In the genomic region with DNA sequence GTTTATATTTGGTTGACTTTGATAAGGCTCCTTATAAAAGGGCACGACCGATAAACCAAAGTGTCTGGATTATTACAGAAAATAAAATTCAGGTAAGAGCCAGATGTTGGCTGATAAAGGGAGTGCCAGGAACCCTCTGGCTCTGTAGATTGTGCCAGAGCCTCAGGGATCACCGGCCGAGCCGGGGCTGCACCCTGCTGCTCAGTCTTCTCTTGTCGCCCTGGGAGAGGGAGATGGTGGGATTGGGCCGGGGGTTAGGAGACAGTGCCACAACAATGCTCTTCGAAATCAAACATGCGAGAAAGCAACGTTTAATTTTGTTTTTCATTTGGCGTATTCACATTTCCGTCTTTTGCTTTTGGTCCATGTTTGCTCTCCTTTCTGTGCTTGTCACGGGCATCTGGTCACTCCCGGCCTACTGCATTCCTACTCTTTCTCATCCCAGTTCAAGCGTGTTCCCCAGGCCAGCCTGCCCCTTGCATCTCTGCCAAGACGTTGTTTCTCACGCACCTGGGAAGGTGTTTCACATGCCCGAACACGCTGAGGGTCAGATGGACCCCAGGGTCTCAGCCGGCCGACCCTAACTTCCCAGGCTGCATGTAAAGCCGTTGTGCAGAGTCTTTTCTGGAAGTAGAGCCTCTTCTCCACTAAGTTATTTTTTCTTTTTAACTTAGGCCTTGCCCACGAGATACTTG, we compare ENCODE assay signal across 15 cellular contexts. TPM values are rescaled to one million over a fixed set of nuclear protein-coding genes. Genes with fewer than 3 reads are reported as not detected.
DNase-seq lines count a peak whose midpoint lies in the region; ATAC-seq and TF ChIP-seq lines count a peak whose summit lies in the region.
"Had no signal": no experiment of that assay in that cellular context is flagged by ENCODE, and none has a peak within 500 bp of the region (broad histone marks: within the 10 kb centered on the region; RNA-seq: fewer than 3 reads in every experiment).

No MANE protein-coding gene starts in this region.

- intact Hi-C loops in stomach (cut with DNase I; ENCODE audit: low total_unique reads), result no loop called here
- intact Hi-C loops in naive thymus-derived CD4-positive, alpha-beta T cell (cut with micrococcal nuclease), result no loop called here

- peaks cover 2% of the 10 kb centered on the region for H3K4me1 Mint-ChIP-seq in activated CD8-positive, alpha-beta memory T cell treated with anti-CD3 and anti-CD28 coated beads, Interleukin-2, amount 10 ng/mL, durations not matched to agents 7 days and 5 days
- H3K4me1 Mint-ChIP-seq in naive thymus-derived CD4-positive, alpha-beta T cell, result peaks cover 14 to 28% (median 18%) of the 10 kb centered on the region in 7 donors

- H3K27me3 ChIP-seq in stomach, result no peaks in the 10 kb centered on the region
- H3K27me3 ChIP-seq in naive thymus-derived CD4-positive, alpha-beta T cell (ENCODE audit: control insufficient read depth in 2 of 2, insufficient read depth in 2 of 2, low read length in 2 of 2), result no peaks in the 10 kb centered on the region

- ATAC-seq in activated CD8-positive, alpha-beta memory T cell treated with anti-CD3 and anti-CD28 coated beads, Interleukin-2, amount 10 ng/mL, durations not matched to agents 7 days and 5 days, result no peak
- ATAC-seq in left lobe of liver (no peak), HG02970 (IDR thresholded peaks at IDR 0.05; ENCODE audit: low FRiP score, unreplicated experiment) (no peak)
- no peak for ATAC-seq in naive thymus-derived CD4-positive, alpha-beta T cell

- TF ChIP-seq CTCF in stomach (IDR thresholded peaks at IDR 0.05), result no peak

- no peaks in the 10 kb centered on the region for H3K27me3 Mint-ChIP-seq in activated CD8-positive, alpha-beta memory T cell treated with anti-CD3 and anti-CD28 coated beads, Interleukin-2, amount 10 ng/mL, durations not matched to agents 7 days and 5 days
- no peaks in the 10 kb centered on the region for H3K27me3 Mint-ChIP-seq in naive thymus-derived CD4-positive, alpha-beta T cell

- H3K36me3 Mint-ChIP-seq in activated CD8-positive, alpha-beta memory T cell treated with anti-CD3 and anti-CD28 coated beads, Interleukin-2, amount 10 ng/mL, durations not matched to agents 7 days and 5 days, result no peaks in the 10 kb centered on the region
- H3K36me3 Mint-ChIP-seq in naive thymus-derived CD4-positive, alpha-beta T cell, result peaks cover 0 to 6% (median 0%) of the 10 kb centered on the region in 5 donors

- 90 to 96% (median 93%) methylated on average over 23 of the region's 23 CpGs for WGBS in stomach, 5 donors

- DNase-seq in activated effector memory CD4-positive, alpha-beta T cell treated with anti-CD3 and anti-CD28 coated beads, Interleukin-2, amount 50 U/mL, for 16 hours, result peak; percentile 56
- DNase-seq in activated effector memory CD4-positive, alpha-beta T cell treated with Interleukin-2 at 50 U/mL for 16 hours, result no peak
- peak; percentile 33 for DNase-seq in activated CD8-positive, alpha-beta memory T cell treated with anti-CD3 and anti-CD28 coated beads, Interleukin-2, amount 10 ng/mL, durations not matched to agents 7 days and 5 days
- DNase-seq in left lobe of liver (ENCODE audit: low spot score) (peak; percentile 24), stomach (peak; percentile 9)
- no peak for DNase-seq in naive thymus-derived CD4-positive, alpha-beta T cell
- DNase-seq: GDM1, GOT3, MM.1S, NCI-H1092 treated with DMSO at 0.1 percent for 48 hours, NCI-H2081 treated with DMSO at 0.1 percent for 48 hours, NCI-H510A treated with DMSO at 0.1 percent for 48 hours, NCI-H82 had no signal

- POLR2A ChIA-PET in naive thymus-derived CD4-positive, alpha-beta T cell (lab: Charles Lee), result interaction anchor here (0.7 to 1.0 kb wide), 2 partner anchors 60 to 90 kb away, joined by 3 to 5 read pairs; no protein-coding TSS in a partner anchor

- H3K4me3 Mint-ChIP-seq in activated CD8-positive, alpha-beta memory T cell treated with anti-CD3 and anti-CD28 coated beads, Interleukin-2, amount 10 ng/mL, durations not matched to agents 7 days and 5 days, result no peak overlapping the region
- peak overlapping the region in 1 of 10 donors; percentile 12 for H3K4me3 Mint-ChIP-seq in naive thymus-derived CD4-positive, alpha-beta T cell

- TF ChIP-seq POLR2A in stomach (IDR thresholded peaks at IDR 0.05), result no peak

- no peaks in the 10 kb centered on the region for H3K9me3 ChIP-seq in stomach
- H3K9me3 ChIP-seq in naive thymus-derived CD4-positive, alpha-beta T cell (ENCODE audit: control insufficient read depth in 2 of 3, low read length in 3 of 3), result no peaks in the 10 kb centered on the region

- H3K9me3 Mint-ChIP-seq in activated CD8-positive, alpha-beta memory T cell treated with anti-CD3 and anti-CD28 coated beads, Interleukin-2, amount 10 ng/mL, durations not matched to agents 7 days and 5 days (ENCODE audit: low read depth), result no peaks in the 10 kb centered on the region
- H3K9me3 Mint-ChIP-seq in naive thymus-derived CD4-positive, alpha-beta T cell, result peaks cover 0 to 7% (median 0%) of the 10 kb centered on the region in 11 donors

- CTCF ChIA-PET in activated CD8-positive, alpha-beta memory T cell treated with anti-CD3 and anti-CD28 coated beads, Interleukin-2, amount 10 ng/mL, durations not matched to agents 7 days and 5 days (lab: Charles Lee), result no interaction called here
- CTCF ChIA-PET in naive thymus-derived CD4-positive, alpha-beta T cell (lab: Charles Lee), result no interaction called here

- H3K27ac ChIP-seq in stomach, result no peak overlapping the region
- H3K27ac ChIP-seq in naive thymus-derived CD4-positive, alpha-beta T cell (ENCODE audit: low read depth, low read length), result no peak overlapping the region
- H3K27ac ChIP-seq: C4-2B had no signal

- TF ChIP-seq EP300 in stomach (IDR thresholded peaks at IDR 0.05), result no peak

- H3K4me3 ChIP-seq in stomach, result no peak overlapping the region
- H3K4me3 ChIP-seq in naive thymus-derived CD4-positive, alpha-beta T cell (ENCODE audit: low read length), result no peak overlapping the region

- peaks cover 0 to 9% (median 2%) of the 10 kb centered on the region in 4 donors for H3K4me1 ChIP-seq in stomach
- peaks cover 0 to 20% of the 10 kb centered on the region in 2 donors for H3K4me1 ChIP-seq in naive thymus-derived CD4-positive, alpha-beta T cell (ENCODE audit: control insufficient read depth in 2 of 2, insufficient read depth in 2 of 2, low read length in 2 of 2)

- H3K27ac Mint-ChIP-seq in activated CD8-positive, alpha-beta memory T cell treated with anti-CD3 and anti-CD28 coated beads, Interleukin-2, amount 10 ng/mL, durations not matched to agents 7 days and 5 days, result no peak overlapping the region
- peak overlapping the region in 2 of 9 donors; percentile 12 to 14 for H3K27ac Mint-ChIP-seq in naive thymus-derived CD4-positive, alpha-beta T cell

- no peaks in the 10 kb centered on the region for H3K36me3 ChIP-seq in stomach
- no peaks in the 10 kb centered on the region for H3K36me3 ChIP-seq in naive thymus-derived CD4-positive, alpha-beta T cell (ENCODE audit: control insufficient read depth in 2 of 3, insufficient read depth in 3 of 3, low read length in 3 of 3)

RNA-seq across cellular contexts. Expression of a gene that starts 18.8 kb away (rescaled TPM):
- total RNA-seq in activated CD8-positive, alpha-beta memory T cell treated with anti-CD3 and anti-CD28 coated beads, Interleukin-2, amount 10 ng/mL, durations not matched to agents 7 days and 5 days, result 10 to 100 TPM in 1 of 2 experiments, 1 to 10 TPM in 1; 6.4 to 10.7 TPM
- total RNA-seq in left lobe of liver (10.5 TPM), stomach (10 to 100 TPM; 13.4 to 31.9 (median 18.7) TPM)
- polyA plus RNA-seq in stomach, result 1 to 10 TPM; 4.6 to 9.5 (median 6.1) TPM
- 10 to 100 TPM in 4 of 5 experiments, 1 to 10 TPM in 1; 7.1 to 14.8 (median 14.0) TPM for total RNA-seq in naive thymus-derived CD4-positive, alpha-beta T cell
- polyA plus RNA-seq in naive thymus-derived CD4-positive, alpha-beta T cell, result 1 to 10 TPM; 2.8 to 4.9 TPM

RNA-seq across cellular contexts. Expression of a gene that starts 37.5 kb away (rescaled TPM):
- total RNA-seq in activated CD8-positive, alpha-beta memory T cell treated with anti-CD3 and anti-CD28 coated beads, Interleukin-2, amount 10 ng/mL, durations not matched to agents 7 days and 5 days, result 10 to 100 TPM; 14.2 to 16.3 TPM
- total RNA-seq in left lobe of liver, result 4.2 TPM
- total RNA-seq in stomach, result 10 to 100 TPM in 2 of 5 donors, 1 to 10 TPM in 3; 4.3 to 18.7 (median 6.7) TPM
- 1 to 10 TPM; 1.9 to 4.7 (median 2.4) TPM for polyA plus RNA-seq in stomach
- 100 to 1,000 TPM in 2 of 5 experiments, 10 to 100 TPM in 3; 16.8 to 137 (median 25.2) TPM for total RNA-seq in naive thymus-derived CD4-positive, alpha-beta T cell
- 1 to 10 TPM; 4.3 to 9.7 TPM for polyA plus RNA-seq in naive thymus-derived CD4-positive, alpha-beta T cell

Comparison
In these comparisons a context has a peak if more than half of its experiments do, and no peak if none do; other contexts are left out.
1. DNase-seq: peak in activated effector memory CD4-positive, alpha-beta T cell treated with anti-CD3 and anti-CD28 coated beads, Interleukin-2, amount 50 U/mL, for 16 hours (single experiment), activated CD8-positive, alpha-beta memory T cell treated with anti-CD3 and anti-CD28 coated beads, Interleukin-2, amount 10 ng/mL, durations not matched to agents 7 days and 5 days (single experiment), left lobe of liver (single experiment) and stomach (single experiment); none in activated effector memory CD4-positive, alpha-beta T cell treated with Interleukin-2 at 50 U/mL for 16 hours (single experiment) and naive thymus-derived CD4-positive, alpha-beta T cell (0 of 9).